Comparison of ENCODE assay signal across 33 cellular contexts in the genomic region with DNA sequence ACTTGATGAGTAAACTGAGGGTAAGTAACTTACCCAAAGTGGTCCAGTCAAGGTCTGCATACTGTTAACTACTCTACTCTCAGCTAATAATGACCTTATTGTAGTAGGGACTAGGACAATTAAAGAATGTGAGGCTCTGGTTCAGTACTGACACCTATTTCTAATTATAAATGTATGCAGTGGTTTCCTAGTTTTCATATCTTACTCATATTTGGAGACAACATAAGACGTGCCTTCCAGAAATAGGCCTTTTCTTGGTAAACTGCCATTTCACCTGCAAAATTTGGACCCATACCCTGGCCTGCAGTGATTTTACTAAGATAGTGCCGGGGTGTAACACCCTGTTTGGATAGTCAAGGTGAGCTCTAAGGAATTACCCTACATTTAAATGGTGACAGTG. TPM values are rescaled to one million over a fixed set of nuclear protein-coding genes. Genes with fewer than 3 reads are reported as not detected.
A peak's percentile ranks its signal among the peaks of the same experiment; 100 is the strongest.
DNase-seq lines count a peak whose midpoint lies in the region; ATAC-seq and TF ChIP-seq lines count a peak whose summit lies in the region.
"Had no signal": no experiment of that assay in that cellular context is flagged by ENCODE, and none has a peak within 500 bp of the region (broad histone marks: within the 10 kb centered on the region; RNA-seq: fewer than 3 reads in every experiment).

No MANE protein-coding gene starts in this region.

- no peak for TF ChIP-seq CTCF in GM23338 (conservative IDR thresholded peaks at IDR 0.05; ENCODE audit: low read depth in 2 of 2)
- no peak for TF ChIP-seq CTCF in natural killer cell (IDR thresholded peaks at IDR 0.05)

- no peak overlapping the region for H3K27ac Mint-ChIP-seq in GM23338
- H3K27ac Mint-ChIP-seq in natural killer cell = no peak overlapping the region
- H3K27ac Mint-ChIP-seq: activated CD4-positive, alpha-beta T cell treated with anti-CD3 and anti-CD28 coated beads, Interleukin-2, amount 10 ng/mL, durations not matched to agents 7 days and 5 days; activated T-cell treated with anti-CD3 and anti-CD28 coated beads, Interleukin-2, amount 50 U/mL, for 24 hours; HFFc6; progenitor cell of endocrine pancreas; stimulated activated memory B cell treated with anti-CD40 and anti-IgM and Interleukin-4, amounts not matched to agents 10 μg/mL and 1 μg/mL and 100 μg/mL, for 72 hours had no signal

- H3K79me2 ChIP-seq in GM23338 (replicated peaks; ENCODE audit: insufficient read depth) = no peaks in the 10 kb centered on the region
- H3K79me2 ChIP-seq: hepatocyte had no signal

- H3F3A ChIP-seq in GM23338 (replicated peaks; ENCODE audit: low read depth) = no peaks in the 10 kb centered on the region

- H3K4me2 ChIP-seq in GM23338 = no peak overlapping the region
- H3K4me2 ChIP-seq: hepatocyte had no signal

- H3K9me3 Mint-ChIP-seq in GM23338 (no peaks in the 10 kb centered on the region; the same call in 2 of the 3 replicates), natural killer cell (no peaks in the 10 kb centered on the region)
- H3K9me3 Mint-ChIP-seq: activated CD4-positive, alpha-beta T cell treated with anti-CD3 and anti-CD28 coated beads, Interleukin-2, amount 10 ng/mL, durations not matched to agents 7 days and 5 days; activated T-cell treated with anti-CD3 and anti-CD28 coated beads, Interleukin-2, amount 50 U/mL, for 24 hours; HFFc6; stimulated activated memory B cell treated with anti-CD40 and anti-IgM and Interleukin-4, amounts not matched to agents 10 μg/mL and 1 μg/mL and 100 μg/mL, for 72 hours had no signal

- no peak for DNase-seq in GM23338 (ENCODE audit: low spot score)
- DNase-seq in natural killer cell = no peak
- DNase-seq in activated effector memory CD4-positive, alpha-beta T cell treated with anti-CD3 and anti-CD28 coated beads, Interleukin-2, amount 50 U/mL, for 16 hours = no peak
- DNase-seq in NCI-H1105 treated with DMSO at 0.1 percent for 48 hours (lab: John Stamatoyannopoulos, UW) = no peak
- DNase-seq in midbrain (lab: John Stamatoyannopoulos, UW) = no peak
- DNase-seq: activated CD4-positive, alpha-beta T cell treated with anti-CD3 and anti-CD28 coated beads, Interleukin-2, amount 10 ng/mL, durations not matched to agents 7 days and 5 days; activated T-cell treated with anti-CD3 and anti-CD28 coated beads, Interleukin-2, amount 50 U/mL, for 24 hours; Caco-2; central memory CD4-positive, alpha-beta T cell; dermis blood vessel endothelial cell; gastrocnemius medialis; GM23248; HFFc6; IMR-90; left cardiac atrium; mesenchymal stem cell; NCI-H1092; NCI-H187 treated with DMSO at 0.1 percent for 48 hours; NCI-H69; stimulated activated CD4-positive, alpha-beta T cell treated with anti-CD3 and anti-CD28 coated beads, Interleukin-12 subunit alpha, Interleukin-12 subunit beta, amount 100 ng/mL, for 4 hours; stimulated activated CD4-positive, alpha-beta T cell treated with anti-CD3 and anti-CD28 coated beads, Interleukin-4, amount 100 ng/mL, for 4 hours; SW 1271; T-helper 9 cell; upper lobe of right lung had no signal

- H2AFZ ChIP-seq in GM23338 = peak overlapping the region; percentile 18; the same call in 1 of the 2 replicates
- H2AFZ ChIP-seq: GM23248, hepatocyte had no signal

- peaks cover 8% of the 10 kb centered on the region for H3K4me1 ChIP-seq in GM23338 (ENCODE audit: insufficient read depth)
- H3K4me1 ChIP-seq: Caco-2, gastrocnemius medialis, suprapubic skin, upper lobe of right lung had no signal

- H3K36me3 ChIP-seq in GM23338 (ENCODE audit: insufficient read depth) = no peaks in the 10 kb centered on the region
- H3K36me3 ChIP-seq: gastrocnemius medialis, neutrophil, suprapubic skin, upper lobe of right lung had no signal

- no peaks in the 10 kb centered on the region for H3K9me2 ChIP-seq in GM23338 (ENCODE audit: insufficient read depth)

- H3K4me3 ChIP-seq in GM23338 = no peak overlapping the region
- H3K4me3 ChIP-seq: gastrocnemius medialis, GM23248, hepatocyte, suprapubic skin, upper lobe of right lung had no signal

- H3K4me3 Mint-ChIP-seq in GM23338 (no peak overlapping the region), natural killer cell (no peak overlapping the region)
- H3K4me3 Mint-ChIP-seq: activated CD4-positive, alpha-beta T cell treated with anti-CD3 and anti-CD28 coated beads, Interleukin-2, amount 10 ng/mL, durations not matched to agents 7 days and 5 days; activated T-cell treated with anti-CD3 and anti-CD28 coated beads, Interleukin-2, amount 50 U/mL, for 24 hours; HFFc6; stimulated activated memory B cell treated with anti-CD40 and anti-IgM and Interleukin-4, amounts not matched to agents 10 μg/mL and 1 μg/mL and 100 μg/mL, for 72 hours had no signal

- ATAC-seq in GM18868 (IDR thresholded peaks at IDR 0.05; ENCODE audit: unreplicated experiment) = peak; percentile 81
- no peak for ATAC-seq in GM23338
- ATAC-seq in HG03108 (IDR thresholded peaks at IDR 0.05; ENCODE audit: unreplicated experiment) = peak; percentile 76
- ATAC-seq in natural killer cell = no peak
- ATAC-seq: gastrocnemius medialis; left cardiac atrium; sciatic nerve; stimulated activated memory B cell treated with anti-CD40 and anti-IgM and Interleukin-4, amounts not matched to agents 10 μg/mL and 1 μg/mL and 100 μg/mL, for 72 hours; upper lobe of right lung had no signal

- peaks cover 2% of the 10 kb centered on the region; the same call in 2 of the 3 replicates for H3K4me1 Mint-ChIP-seq in GM23338
- H3K4me1 Mint-ChIP-seq in natural killer cell = no peaks in the 10 kb centered on the region
- H3K4me1 Mint-ChIP-seq: activated CD4-positive, alpha-beta T cell treated with anti-CD3 and anti-CD28 coated beads, Interleukin-2, amount 10 ng/mL, durations not matched to agents 7 days and 5 days; stimulated activated memory B cell treated with anti-CD40 and anti-IgM and Interleukin-4, amounts not matched to agents 10 μg/mL and 1 μg/mL and 100 μg/mL, for 72 hours had no signal

- H3K36me3 Mint-ChIP-seq in GM23338 (ENCODE audit: low read depth) = no peaks in the 10 kb centered on the region
- no peaks in the 10 kb centered on the region for H3K36me3 Mint-ChIP-seq in natural killer cell
- H3K36me3 Mint-ChIP-seq: stimulated activated memory B cell treated with anti-CD40 and anti-IgM and Interleukin-4, amounts not matched to agents 10 μg/mL and 1 μg/mL and 100 μg/mL, for 72 hours had no signal

- H3K27me3 Mint-ChIP-seq in GM23338 (ENCODE audit: insufficient read depth, low read depth, poor library complexity) (no peaks in the 10 kb centered on the region), natural killer cell (ENCODE audit: low read depth in 2 of 2) (no peaks in the 10 kb centered on the region)
- H3K27me3 Mint-ChIP-seq: activated CD4-positive, alpha-beta T cell treated with anti-CD3 and anti-CD28 coated beads, Interleukin-2, amount 10 ng/mL, durations not matched to agents 7 days and 5 days; activated T-cell treated with anti-CD3 and anti-CD28 coated beads, Interleukin-2, amount 50 U/mL, for 24 hours; progenitor cell of endocrine pancreas; stimulated activated memory B cell treated with anti-CD40 and anti-IgM and Interleukin-4, amounts not matched to agents 10 μg/mL and 1 μg/mL and 100 μg/mL, for 72 hours had no signal

- peak overlapping the region; percentile 57; the same call in 1 of the 2 replicates for H3K27ac ChIP-seq in GM23338 (ENCODE audit: low read depth)
- H3K27ac ChIP-seq: C4-2B, gastrocnemius medialis, GM23248, hepatocyte, neutrophil, suprapubic skin, upper lobe of right lung had no signal

- no peaks in the 10 kb centered on the region for H4K20me1 ChIP-seq in GM23338 (replicated peaks; ENCODE audit: insufficient read depth)

- intact Hi-C loops in natural killer cell (cut with micrococcal nuclease) = no loop called here

- no peaks in the 10 kb centered on the region for H3K27me3 ChIP-seq in GM23338 (ENCODE audit: insufficient read depth)
- H3K27me3 ChIP-seq: gastrocnemius medialis, hepatocyte, neutrophil, suprapubic skin, upper lobe of right lung had no signal

TF ChIP-seq in GM23338, 12 proteins besides CTCF, POLR2A, EP300 and RAD21 (continues in another document):
- no peak for TF ChIP-seq NANOG (IDR thresholded peaks at IDR 0.05; ENCODE audit: borderline replicate concordance)

RNA-seq across cellular contexts. Expression of gene GJA1, which starts 24.7 kb away (rescaled TPM):
- 587 and 609 TPM in 2 replicates for total RNA-seq in GM23338 (2014; rRNA removed; shearing (Covaris generic))
- polyA plus RNA-seq in GM23338 (2016; fragmentation: Nextera tagmentation; extraction: Ambion mirVana) = 262 and 279 TPM in 2 replicates
- total RNA-seq in natural killer cell = not detected
- total RNA-seq: activated CD4-positive, alpha-beta T cell treated with anti-CD3 and anti-CD28 coated beads, Interleukin-2, amount 10 ng/mL, durations not matched to agents 7 days and 5 days had no signal

Comparison
In these comparisons a context has a peak if more than half of its experiments do, and no peak if none do; other contexts are left out.
1. ATAC-seq: peak in GM18868 (single experiment) and HG03108 (single experiment); none in GM23338 (single experiment) and natural killer cell (0 of 3).
2. RNA of gene GJA1, which starts 24.7 kb away (total RNA-seq): 587 to 609 TPM in GM23338; not detected in natural killer cell; every median in the first group is over 100 times any median in the second.